In the genomic region with DNA sequence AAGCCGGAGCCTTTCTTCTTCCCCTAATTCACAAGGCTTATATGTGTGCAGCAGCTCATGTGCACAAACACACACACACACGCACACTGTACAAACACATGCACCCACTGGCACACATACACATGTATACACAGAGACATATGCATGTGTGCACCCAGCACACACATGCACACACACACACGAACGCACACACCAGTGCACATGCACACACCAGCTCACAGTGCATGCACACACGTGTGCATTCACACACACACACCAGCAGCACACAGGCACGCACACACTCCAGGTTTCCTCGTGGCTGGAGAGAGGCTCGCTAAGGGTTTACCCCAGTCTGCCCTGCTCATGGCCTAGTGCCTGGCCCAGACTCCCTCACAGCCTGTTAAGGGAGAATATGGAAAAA, we compare ENCODE assay signal across 18 cellular contexts.
DNase-seq lines count a peak whose midpoint lies in the region; ATAC-seq and TF ChIP-seq lines count a peak whose summit lies in the region.
"Had no signal": no experiment of that assay in that cellular context is flagged by ENCODE, and none has a peak within 500 bp of the region (broad histone marks: within the 10 kb centered on the region; RNA-seq: fewer than 3 reads in every experiment).

No MANE protein-coding gene starts in this region.

- POLR2A ChIA-PET in MCF 10A (lab: Yijun Ruan, JAX): no interaction called here

- H3K27ac Mint-ChIP-seq in activated CD8-positive, alpha-beta memory T cell treated with anti-CD3 and anti-CD28 coated beads, Interleukin-2, amount 10 ng/mL, durations not matched to agents 7 days and 5 days: no peak overlapping the region
- no peak overlapping the region for H3K27ac Mint-ChIP-seq in osteocyte (ENCODE audit: unreplicated experiment)
- H3K27ac Mint-ChIP-seq in MCF 10A (ENCODE audit: low read depth, unreplicated experiment): no peak overlapping the region
- H3K27ac Mint-ChIP-seq: CD4-positive, CD25-positive, alpha-beta regulatory T cell had no signal

- CTCF ChIA-PET in activated CD8-positive, alpha-beta memory T cell treated with anti-CD3 and anti-CD28 coated beads, Interleukin-2, amount 10 ng/mL, durations not matched to agents 7 days and 5 days (lab: Charles Lee): no interaction called here
- CTCF ChIA-PET in MCF 10A (lab: Yijun Ruan, JAX): interaction anchor here (0.8 kb wide), 1 partner anchor 25 kb away, joined by 4 read pairs; no protein-coding TSS in a partner anchor

- DNase-seq in activated CD8-positive, alpha-beta memory T cell treated with anti-CD3 and anti-CD28 coated beads, Interleukin-2, amount 50 U/mL, for 48 hours: peak; percentile 26
- DNase-seq in activated CD8-positive, alpha-beta memory T cell treated with anti-CD3 and anti-CD28 coated beads, Interleukin-2, amount 10 ng/mL, durations not matched to agents 7 days and 5 days: no peak
- DNase-seq in ecto neural progenitor cell (ENCODE audit: low spot score) (peak; percentile 17), osteocyte (ENCODE audit: extremely low spot score, unreplicated experiment) (peak; percentile 67), MCF 10A (ENCODE audit: unreplicated experiment) (no peak), NCI-H510A (lab: John Stamatoyannopoulos, UW) (no peak), DMS79 treated with DMSO at 0.1 percent for 48 hours (lab: John Stamatoyannopoulos, UW) (no peak)
- DNase-seq: Calu3; CD4-positive, CD25-positive, alpha-beta regulatory T cell; GDM1; GOT3; MG63; NCI-H187; NCI-H82; Peyer's patch; Right ventricle myocardium superior; SK-N-SH had no signal

- no TSS peak for BruUV-seq in MCF 10A (replicated peaks; lab: Mats Ljungman, UMichigan)

- intact Hi-C loops in MCF 10A (cut with micrococcal nuclease): no loop called here

- no peaks in the 10 kb centered on the region for H3K27me3 Mint-ChIP-seq in activated CD8-positive, alpha-beta memory T cell treated with anti-CD3 and anti-CD28 coated beads, Interleukin-2, amount 10 ng/mL, durations not matched to agents 7 days and 5 days
- H3K27me3 Mint-ChIP-seq in osteocyte (ENCODE audit: unreplicated experiment): no peaks in the 10 kb centered on the region
- H3K27me3 Mint-ChIP-seq in MCF 10A (ENCODE audit: insufficient read depth, unreplicated experiment): no peaks in the 10 kb centered on the region
- H3K27me3 Mint-ChIP-seq: CD4-positive, CD25-positive, alpha-beta regulatory T cell had no signal

- H3K36me3 Mint-ChIP-seq in activated CD8-positive, alpha-beta memory T cell treated with anti-CD3 and anti-CD28 coated beads, Interleukin-2, amount 10 ng/mL, durations not matched to agents 7 days and 5 days: no peaks in the 10 kb centered on the region
- H3K36me3 Mint-ChIP-seq in osteocyte (ENCODE audit: unreplicated experiment) (no peaks in the 10 kb centered on the region), MCF 10A (ENCODE audit: insufficient read depth, unreplicated experiment) (no peaks in the 10 kb centered on the region)
- H3K36me3 Mint-ChIP-seq: CD4-positive, CD25-positive, alpha-beta regulatory T cell had no signal

- no peak for ATAC-seq in activated CD8-positive, alpha-beta memory T cell treated with anti-CD3 and anti-CD28 coated beads, Interleukin-2, amount 10 ng/mL, durations not matched to agents 7 days and 5 days
- no peak for ATAC-seq in GM18502 (IDR thresholded peaks at IDR 0.05; ENCODE audit: poor library complexity, unreplicated experiment)

- H3K9me3 Mint-ChIP-seq in activated CD8-positive, alpha-beta memory T cell treated with anti-CD3 and anti-CD28 coated beads, Interleukin-2, amount 10 ng/mL, durations not matched to agents 7 days and 5 days (ENCODE audit: low read depth): no peaks in the 10 kb centered on the region
- H3K9me3 Mint-ChIP-seq in osteocyte (ENCODE audit: unreplicated experiment): no peaks in the 10 kb centered on the region
- no peaks in the 10 kb centered on the region for H3K9me3 Mint-ChIP-seq in MCF 10A (ENCODE audit: unreplicated experiment)

- TF ChIP-seq CTCF in osteocyte (IDR thresholded peaks at IDR 0.05) (no peak), MCF 10A (IDR thresholded peaks at IDR 0.05; ENCODE audit: unreplicated experiment) (no peak)

- H3K4me3 Mint-ChIP-seq in activated CD8-positive, alpha-beta memory T cell treated with anti-CD3 and anti-CD28 coated beads, Interleukin-2, amount 10 ng/mL, durations not matched to agents 7 days and 5 days: no peak overlapping the region
- H3K4me3 Mint-ChIP-seq in osteocyte (ENCODE audit: unreplicated experiment) (no peak overlapping the region), MCF 10A (ENCODE audit: unreplicated experiment) (no peak overlapping the region)
- H3K4me3 Mint-ChIP-seq: CD4-positive, CD25-positive, alpha-beta regulatory T cell had no signal

- no peaks in the 10 kb centered on the region for H3K4me1 Mint-ChIP-seq in activated CD8-positive, alpha-beta memory T cell treated with anti-CD3 and anti-CD28 coated beads, Interleukin-2, amount 10 ng/mL, durations not matched to agents 7 days and 5 days
- no peaks in the 10 kb centered on the region for H3K4me1 Mint-ChIP-seq in osteocyte (ENCODE audit: unreplicated experiment)
- H3K4me1 Mint-ChIP-seq in MCF 10A (ENCODE audit: insufficient read depth, unreplicated experiment): no peaks in the 10 kb centered on the region
- H3K4me1 Mint-ChIP-seq: CD4-positive, CD25-positive, alpha-beta regulatory T cell had no signal

Comparison
In these comparisons a context has a peak if more than half of its experiments do, and no peak if none do; other contexts are left out.
1. DNase-seq: peak in activated CD8-positive, alpha-beta memory T cell treated with anti-CD3 and anti-CD28 coated beads, Interleukin-2, amount 50 U/mL, for 48 hours (single experiment), ecto neural progenitor cell (single experiment) and osteocyte (single experiment); none in activated CD8-positive, alpha-beta memory T cell treated with anti-CD3 and anti-CD28 coated beads, Interleukin-2, amount 10 ng/mL, durations not matched to agents 7 days and 5 days (single experiment), MCF 10A (single experiment), NCI-H510A (single experiment) and DMS79 treated with DMSO at 0.1 percent for 48 hours (single experiment).